Comparison of ENCODE assay signal across 8 cellular contexts in genomic region chrX:3713937-3714434, GRCh38. TPM values are rescaled to one million over a fixed set of nuclear protein-coding genes. Genes with fewer than 3 reads are reported as not detected.
A peak's percentile ranks its signal among the peaks of the same experiment; 100 is the strongest.
DNase-seq lines count a peak whose midpoint lies in the region.

No MANE protein-coding gene starts in this region.

- H3K9me3 Mint-ChIP-seq in activated CD4-positive, alpha-beta T cell treated with anti-CD3 and anti-CD28 coated beads, Interleukin-2, amount 10 ng/mL, durations not matched to agents 7 days and 5 days = no peaks in the 10 kb centered on the region
- no peaks in the 10 kb centered on the region for H3K9me3 Mint-ChIP-seq in activated CD4-positive, alpha-beta memory T cell treated with anti-CD3 and anti-CD28 coated beads, Interleukin-2, amount 10 ng/mL, durations not matched to agents 7 days and 5 days

- peak overlapping the region; percentile 89 for H3K27ac Mint-ChIP-seq in activated CD4-positive, alpha-beta T cell treated with anti-CD3 and anti-CD28 coated beads, Interleukin-2, amount 10 ng/mL, durations not matched to agents 7 days and 5 days
- peak overlapping the region; percentile 72 for H3K27ac Mint-ChIP-seq in activated CD4-positive, alpha-beta memory T cell treated with anti-CD3 and anti-CD28 coated beads, Interleukin-2, amount 10 ng/mL, durations not matched to agents 7 days and 5 days

- POLR2A ChIA-PET in activated CD4-positive, alpha-beta T cell treated with anti-CD3 and anti-CD28 coated beads, Interleukin-2, amount 10 ng/mL, durations not matched to agents 7 days and 5 days (lab: Charles Lee) = no interaction called here
- POLR2A ChIA-PET in activated CD4-positive, alpha-beta memory T cell treated with anti-CD3 and anti-CD28 coated beads, Interleukin-2, amount 10 ng/mL, durations not matched to agents 7 days and 5 days (lab: Charles Lee) = interaction anchor here (1.0 to 1.5 kb wide), 4 partner anchors 9 to 98 kb away, joined by 3 to 9 read pairs (median 6); no protein-coding TSS in a partner anchor

- H3K4me3 Mint-ChIP-seq in activated CD4-positive, alpha-beta T cell treated with anti-CD3 and anti-CD28 coated beads, Interleukin-2, amount 10 ng/mL, durations not matched to agents 7 days and 5 days = peak overlapping the region; percentile 75
- H3K4me3 Mint-ChIP-seq in activated CD4-positive, alpha-beta memory T cell treated with anti-CD3 and anti-CD28 coated beads, Interleukin-2, amount 10 ng/mL, durations not matched to agents 7 days and 5 days = peak overlapping the region; percentile 71

- peak overlapping the region; percentile 21 for H3K27ac ChIP-seq in substantia nigra (ENCODE audit: low read depth, low read length, poor library complexity, severe bottlenecking)

- H3K27me3 Mint-ChIP-seq in activated CD4-positive, alpha-beta T cell treated with anti-CD3 and anti-CD28 coated beads, Interleukin-2, amount 10 ng/mL, durations not matched to agents 7 days and 5 days = no peaks in the 10 kb centered on the region
- H3K27me3 Mint-ChIP-seq in activated CD4-positive, alpha-beta memory T cell treated with anti-CD3 and anti-CD28 coated beads, Interleukin-2, amount 10 ng/mL, durations not matched to agents 7 days and 5 days = no peaks in the 10 kb centered on the region

- DNase-seq in activated CD4-positive, alpha-beta T cell treated with anti-CD3 and anti-CD28 coated beads, Interleukin-2, amount 10 ng/mL, durations not matched to agents 7 days and 5 days = peak; percentile 10
- no peak for DNase-seq in activated CD4-positive, alpha-beta T cell treated with anti-CD3 and anti-CD28 coated beads, Interleukin-2, amount 50 U/mL, for 1 hour
- DNase-seq in activated CD4-positive, alpha-beta memory T cell treated with anti-CD3 and anti-CD28 coated beads, Interleukin-2, amount 10 ng/mL, durations not matched to agents 7 days and 5 days = no peak
- DNase-seq in islet precursor cell (peak; percentile 63), substantia nigra (lab: John Stamatoyannopoulos, UW) (peak in 2 of 49 donors; percentile 2 to 27), NCI-H2171 treated with DMSO at 0.1 percent for 48 hours (lab: John Stamatoyannopoulos, UW) (no peak), SW 1271 (lab: John Stamatoyannopoulos, UW) (no peak)
- DNase-seq in stimulated activated CD8-positive, alpha-beta memory T cell treated with anti-CD3 and anti-CD28 coated beads, Interleukin-4, amount 100 ng/mL, for 48 hours = no peak

- CTCF ChIA-PET in activated CD4-positive, alpha-beta T cell treated with anti-CD3 and anti-CD28 coated beads, Interleukin-2, amount 10 ng/mL, durations not matched to agents 7 days and 5 days (lab: Charles Lee) = interaction anchor here (1.1 kb wide), 2 partner anchors 9 to 20 kb away, joined by 3 to 5 read pairs; no protein-coding TSS in a partner anchor
- CTCF ChIA-PET in activated CD4-positive, alpha-beta memory T cell treated with anti-CD3 and anti-CD28 coated beads, Interleukin-2, amount 10 ng/mL, durations not matched to agents 7 days and 5 days (lab: Charles Lee) = interaction anchor here (0.7 to 0.9 kb wide), 2 partner anchors 13 to 30 kb away, joined by 3 read pairs; no protein-coding TSS in a partner anchor

- H3K36me3 Mint-ChIP-seq in activated CD4-positive, alpha-beta T cell treated with anti-CD3 and anti-CD28 coated beads, Interleukin-2, amount 10 ng/mL, durations not matched to agents 7 days and 5 days (ENCODE audit: low read depth) = peaks cover 8% of the 10 kb centered on the region
- H3K36me3 Mint-ChIP-seq in activated CD4-positive, alpha-beta memory T cell treated with anti-CD3 and anti-CD28 coated beads, Interleukin-2, amount 10 ng/mL, durations not matched to agents 7 days and 5 days (ENCODE audit: low read depth) = peaks cover 24% of the 10 kb centered on the region

- H3K4me1 Mint-ChIP-seq in activated CD4-positive, alpha-beta T cell treated with anti-CD3 and anti-CD28 coated beads, Interleukin-2, amount 10 ng/mL, durations not matched to agents 7 days and 5 days = peaks cover 17% of the 10 kb centered on the region
- H3K4me1 Mint-ChIP-seq in activated CD4-positive, alpha-beta memory T cell treated with anti-CD3 and anti-CD28 coated beads, Interleukin-2, amount 10 ng/mL, durations not matched to agents 7 days and 5 days = peaks cover 18% of the 10 kb centered on the region

RNA-seq across cellular contexts. Expression of gene PRKX, which starts 0.5 kb away (rescaled TPM):
- total RNA-seq in activated CD4-positive, alpha-beta T cell treated with anti-CD3 and anti-CD28 coated beads, Interleukin-2, amount 10 ng/mL, durations not matched to agents 7 days and 5 days = 10 to 100 TPM; 62.7 to 68.2 TPM
- 100 to 1,000 TPM; 141 to 145 TPM for total RNA-seq in activated CD4-positive, alpha-beta memory T cell treated with anti-CD3 and anti-CD28 coated beads, Interleukin-2, amount 10 ng/mL, durations not matched to agents 7 days and 5 days

Comparison
In these comparisons a context has a peak if more than half of its experiments do, and no peak if none do; other contexts are left out.
1. DNase-seq: peak in activated CD4-positive, alpha-beta T cell treated with anti-CD3 and anti-CD28 coated beads, Interleukin-2, amount 10 ng/mL, durations not matched to agents 7 days and 5 days (single experiment) and islet precursor cell (single experiment); none in activated CD4-positive, alpha-beta T cell treated with anti-CD3 and anti-CD28 coated beads, Interleukin-2, amount 50 U/mL, for 1 hour (single experiment), activated CD4-positive, alpha-beta memory T cell treated with anti-CD3 and anti-CD28 coated beads, Interleukin-2, amount 10 ng/mL, durations not matched to agents 7 days and 5 days (single experiment), NCI-H2171 treated with DMSO at 0.1 percent for 48 hours (single experiment), stimulated activated CD8-positive, alpha-beta memory T cell treated with anti-CD3 and anti-CD28 coated beads, Interleukin-4, amount 100 ng/mL, for 48 hours (single experiment) and SW 1271 (0 of 2).